In genomic region chr13:99314640-99315176, GRCh38 we compare ENCODE assay signal across 9 cellular contexts. TPM values are rescaled to one million over a fixed set of nuclear protein-coding genes. Genes with fewer than 3 reads are reported as not detected.
A peak's percentile ranks its signal among the peaks of the same experiment; 100 is the strongest.
DNase-seq lines count a peak whose midpoint lies in the region; TF ChIP-seq lines count a peak whose summit lies in the region.
"Had no signal": no experiment of that assay in that cellular context is flagged by ENCODE, and none has a peak within 500 bp of the region (broad histone marks: within the 10 kb centered on the region; RNA-seq: fewer than 3 reads in every experiment).

No MANE protein-coding gene starts in this region.

- H3K9me3 Mint-ChIP-seq in MCF 10A (ENCODE audit: unreplicated experiment): no peaks in the 10 kb centered on the region

- no peak overlapping the region for H3K27ac ChIP-seq in ascending aorta

- H3K4me3 Mint-ChIP-seq in MCF 10A (ENCODE audit: unreplicated experiment): no peak overlapping the region

- no peaks in the 10 kb centered on the region for H3K9me3 ChIP-seq in ascending aorta

- no peak overlapping the region for H3K27ac Mint-ChIP-seq in MCF 10A (ENCODE audit: low read depth, unreplicated experiment)

- DNase-seq in M059J (ENCODE audit: low read depth) (peak; percentile 39), activated T-cell treated with anti-CD3 and anti-CD28 coated beads for 4 hours (peak; percentile 69), foreskin fibroblast (peak; percentile 43 to 45), SIG-M5 treated with dmso at 0.1 percent for 504 hours (lab: John Stamatoyannopoulos, UW; ENCODE audit: unreplicated experiment) (no peak), ascending aorta (ENCODE audit: low spot score in 2 of 2) (no peak), dedifferentiated amniotic fluid mesenchymal stem cell (ENCODE audit: extremely low spot score) (no peak), MCF 10A (ENCODE audit: unreplicated experiment) (no peak)
- peak; percentile 40 for DNase-seq in stimulated activated CD8-positive, alpha-beta memory T cell treated with anti-CD3 and anti-CD28 coated beads, Interleukin-4, amount 100 ng/mL, for 24 hours (ENCODE audit: low read depth)

- H3K4me3 ChIP-seq in foreskin fibroblast (ENCODE audit: low read depth in 1 of 2, low read length in 2 of 2) (no peak overlapping the region), ascending aorta (no peak overlapping the region)

- TF ChIP-seq CTCF in foreskin fibroblast (IDR thresholded peaks at IDR 0.05; ENCODE audit: low read depth, low read length) (no peak), ascending aorta (IDR thresholded peaks at IDR 0.05) (no peak), MCF 10A (IDR thresholded peaks at IDR 0.05; ENCODE audit: unreplicated experiment) (no peak)

- peaks cover 14% of the 10 kb centered on the region for H3K4me1 Mint-ChIP-seq in MCF 10A (ENCODE audit: insufficient read depth, unreplicated experiment)

- H3K27me3 ChIP-seq in ascending aorta: no peaks in the 10 kb centered on the region

- no peaks in the 10 kb centered on the region for H3K36me3 ChIP-seq in ascending aorta

- H3K4me1 ChIP-seq in ascending aorta: peaks cover 0 to 4% of the 10 kb centered on the region in 2 donors

- POLR2A ChIA-PET in MCF 10A (lab: Yijun Ruan, JAX): no interaction called here

- intact Hi-C loops in ascending aorta (cut with DNase I): no loop called here
- intact Hi-C loops in MCF 10A (cut with micrococcal nuclease): no loop called here

- no peaks in the 10 kb centered on the region for H3K27me3 Mint-ChIP-seq in MCF 10A (ENCODE audit: insufficient read depth, unreplicated experiment)

- CTCF ChIA-PET in MCF 10A (lab: Yijun Ruan, JAX): interaction anchor here (0.7 to 1.6 kb wide), 2 partner anchors 42 to 122 kb away, joined by 3 to 5 read pairs; no protein-coding TSS in a partner anchor

- peaks cover 34% of the 10 kb centered on the region for H3K36me3 Mint-ChIP-seq in MCF 10A (ENCODE audit: insufficient read depth, unreplicated experiment)

- BruUV-seq in MCF 10A (replicated peaks; lab: Mats Ljungman, UMichigan): no TSS peak

RNA-seq across cellular contexts. Expression of gene GPR183, which starts 7.5 kb away (rescaled TPM):
- 0.12 and 0.74 TPM in 2 replicates for total RNA-seq in M059J (2014; rRNA removed; shearing (Covaris generic))
- 1.1 TPM for total RNA-seq in ascending aorta
- not detected in 2 replicates for total RNA-seq in MCF 10A (2022)

RNA-seq across cellular contexts. Expression of gene GPR18, which starts 56.5 kb away (rescaled TPM):
- not detected in 2 replicates for total RNA-seq in M059J (2014; rRNA removed; shearing (Covaris generic))
- total RNA-seq in ascending aorta (not detected), MCF 10A (2022) (not detected in 2 replicates)
- total RNA-seq: temporal lobe had no signal

Comparison
In these comparisons a context has a peak if more than half of its experiments do, and no peak if none do; other contexts are left out.
1. DNase-seq: peak in M059J (single experiment), activated T-cell treated with anti-CD3 and anti-CD28 coated beads for 4 hours (single experiment), foreskin fibroblast (2 of 2) and stimulated activated CD8-positive, alpha-beta memory T cell treated with anti-CD3 and anti-CD28 coated beads, Interleukin-4, amount 100 ng/mL, for 24 hours (single experiment); none in SIG-M5 treated with dmso at 0.1 percent for 504 hours (single experiment), ascending aorta (0 of 2), dedifferentiated amniotic fluid mesenchymal stem cell (single experiment) and MCF 10A (single experiment).